11 cellular contexts compared by ENCODE assay signal in the genomic region with DNA sequence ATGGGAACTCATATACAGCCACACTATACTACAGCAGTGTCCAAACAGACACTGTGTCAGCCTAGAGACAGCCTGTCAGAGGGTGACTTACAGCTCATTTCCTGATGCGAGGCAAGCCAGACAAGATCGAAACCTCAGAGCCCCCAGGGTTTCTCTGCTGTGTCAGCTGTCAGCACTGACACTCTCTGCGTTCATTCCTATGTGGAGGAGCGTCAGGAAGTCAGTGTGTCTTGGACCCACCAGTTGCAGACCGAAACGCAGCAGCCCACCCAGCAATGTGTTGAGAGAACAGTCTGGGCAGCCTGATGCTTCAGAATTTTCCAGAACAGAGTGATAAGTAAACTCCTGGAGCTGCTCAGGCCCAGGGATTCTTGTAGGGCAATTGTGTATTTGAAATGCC. TPM values are rescaled to one million over a fixed set of nuclear protein-coding genes. Genes with fewer than 3 reads are reported as not detected.
DNase-seq lines count a peak whose midpoint lies in the region; ATAC-seq and TF ChIP-seq lines count a peak whose summit lies in the region.
"Had no signal": no experiment of that assay in that cellular context is flagged by ENCODE, and none has a peak within 500 bp of the region (broad histone marks: within the 10 kb centered on the region; RNA-seq: fewer than 3 reads in every experiment).

No MANE protein-coding gene starts in this region.

- CTCF ChIA-PET in activated CD4-positive, alpha-beta memory T cell treated with anti-CD3 and anti-CD28 coated beads, Interleukin-2, amount 10 ng/mL, durations not matched to agents 7 days and 5 days (lab: Charles Lee) = interaction anchor here (0.6 to 1.8 kb wide), 7 partner anchors 10 to 339 kb away, joined by 3 to 7 read pairs (median 4); a partner anchor contains a TSS

- no peaks in the 10 kb centered on the region for H3K36me3 ChIP-seq in CD4-positive, CD25-positive, alpha-beta regulatory T cell (ENCODE audit: control insufficient read depth, insufficient read depth, low read length)
- H3K36me3 ChIP-seq in mesodermal cell (ENCODE audit: control insufficient read depth, insufficient read depth, low read length) = no peaks in the 10 kb centered on the region
- H3K36me3 ChIP-seq in adrenal gland (replicated peaks in 1 of 2) = no peaks in the 10 kb centered on the region

- no peaks in the 10 kb centered on the region for H3K4me1 ChIP-seq in CD4-positive, CD25-positive, alpha-beta regulatory T cell (ENCODE audit: control insufficient read depth, insufficient read depth, low read length, poor library complexity, severe bottlenecking)
- peaks cover 13% of the 10 kb centered on the region for H3K4me1 ChIP-seq in mesodermal cell (ENCODE audit: control insufficient read depth, insufficient read depth, low read length, poor library complexity, severe bottlenecking)
- H3K4me1 ChIP-seq in adrenal gland (replicated peaks in 1 of 2) = no peaks in the 10 kb centered on the region

- no peaks in the 10 kb centered on the region for H3K27me3 ChIP-seq in CD4-positive, CD25-positive, alpha-beta regulatory T cell (ENCODE audit: control insufficient read depth, insufficient read depth, low read length)
- no peaks in the 10 kb centered on the region for H3K27me3 ChIP-seq in adrenal gland

- peaks cover 17% of the 10 kb centered on the region for H3K27me3 Mint-ChIP-seq in CD4-positive, CD25-positive, alpha-beta regulatory T cell
- peaks cover 8% of the 10 kb centered on the region for H3K27me3 Mint-ChIP-seq in activated CD4-positive, alpha-beta memory T cell treated with anti-CD3 and anti-CD28 coated beads, Interleukin-2, amount 10 ng/mL, durations not matched to agents 7 days and 5 days

- 65 to 67% methylated on average over 6 of the region's 6 CpGs for WGBS in mesodermal cell (ENCODE audit: insufficient coverage in 2 of 2), 2 experiments
- WGBS in adrenal gland, 4 donors = 18 to 32% (median 28%) methylated on average over 6 of the region's 6 CpGs

- peaks cover 7 to 9% (median 8%) of the 10 kb centered on the region in 4 donors for H3K4me1 Mint-ChIP-seq in CD4-positive, CD25-positive, alpha-beta regulatory T cell
- peaks cover 15% of the 10 kb centered on the region for H3K4me1 Mint-ChIP-seq in activated CD4-positive, alpha-beta memory T cell treated with anti-CD3 and anti-CD28 coated beads, Interleukin-2, amount 10 ng/mL, durations not matched to agents 7 days and 5 days

- peak in 1 of 3 donors; percentile 59 for DNase-seq in CD4-positive, CD25-positive, alpha-beta regulatory T cell
- peak; percentile 35 for DNase-seq in NCI-H2227 (lab: John Stamatoyannopoulos, UW; ENCODE audit: unreplicated experiment)
- peak; percentile 44 for DNase-seq in activated CD4-positive, alpha-beta memory T cell treated with anti-CD3 and anti-CD28 coated beads, Interleukin-2, amount 10 ng/mL, durations not matched to agents 7 days and 5 days
- no peak for DNase-seq in GM13976 (ENCODE audit: low spot score)
- DNase-seq in effector CD8-positive, alpha-beta T cell (lab: John Stamatoyannopoulos, UW) = no peak
- no peak for DNase-seq in adrenal gland
- no peak for DNase-seq in left ventricle myocardium superior
- DNase-seq: mucosa of descending colon, NCI-H446 treated with DMSO at 0.1 percent for 48 hours had no signal

- POLR2A ChIA-PET in activated CD4-positive, alpha-beta memory T cell treated with anti-CD3 and anti-CD28 coated beads, Interleukin-2, amount 10 ng/mL, durations not matched to agents 7 days and 5 days (lab: Charles Lee) = interaction anchor here (1.0 to 1.1 kb wide), 2 partner anchors 9 to 19 kb away, joined by 3 to 5 read pairs; no protein-coding TSS in a partner anchor

- peak; percentile 80 to 86 for ATAC-seq in CD4-positive, CD25-positive, alpha-beta regulatory T cell (ENCODE audit: low read depth in 2 of 2)
- ATAC-seq in left ventricle myocardium superior = no peak
- ATAC-seq: mucosa of descending colon had no signal

- TF ChIP-seq CTCF in GM13976 (IDR thresholded peaks at IDR 0.05; ENCODE audit: borderline replicate concordance, control extremely low read depth, extremely low read depth, insufficient read depth, missing control alignments) (no peak), adrenal gland (IDR thresholded peaks at IDR 0.05) (no peak)

- H3K4me3 ChIP-seq in CD4-positive, CD25-positive, alpha-beta regulatory T cell (ENCODE audit: low read depth, low read length) = no peak overlapping the region
- H3K4me3 ChIP-seq in mesodermal cell (ENCODE audit: extremely low read depth, insufficient read depth, low read length, poor library complexity, severe bottlenecking) (no peak overlapping the region), adrenal gland (no peak overlapping the region)
- H3K4me3 ChIP-seq: mucosa of descending colon had no signal

- peak overlapping the region in 1 of 4 donors; percentile 67 for H3K4me3 Mint-ChIP-seq in CD4-positive, CD25-positive, alpha-beta regulatory T cell
- peak overlapping the region; percentile 17 for H3K4me3 Mint-ChIP-seq in activated CD4-positive, alpha-beta memory T cell treated with anti-CD3 and anti-CD28 coated beads, Interleukin-2, amount 10 ng/mL, durations not matched to agents 7 days and 5 days

- H3K27ac Mint-ChIP-seq in CD4-positive, CD25-positive, alpha-beta regulatory T cell = peak overlapping the region in 2 of 3 donors; percentile 45 to 85
- H3K27ac Mint-ChIP-seq in activated CD4-positive, alpha-beta memory T cell treated with anti-CD3 and anti-CD28 coated beads, Interleukin-2, amount 10 ng/mL, durations not matched to agents 7 days and 5 days = peak overlapping the region; percentile 67

- H3K9me3 ChIP-seq in CD4-positive, CD25-positive, alpha-beta regulatory T cell (ENCODE audit: control insufficient read depth in 2 of 2, low read length in 2 of 2) = no peaks in the 10 kb centered on the region
- H3K9me3 ChIP-seq in mesodermal cell (ENCODE audit: control insufficient read depth, low read length) = no peaks in the 10 kb centered on the region
- no peaks in the 10 kb centered on the region for H3K9me3 ChIP-seq in adrenal gland (replicated peaks in 1 of 3)
- H3K9me3 ChIP-seq: mucosa of descending colon had no signal

- H3K27ac ChIP-seq in CD4-positive, CD25-positive, alpha-beta regulatory T cell (ENCODE audit: insufficient read depth, low read length, poor library complexity, severe bottlenecking) = no peak overlapping the region
- H3K27ac ChIP-seq in mesodermal cell (ENCODE audit: low read depth, low read length, severe bottlenecking) = peak overlapping the region; percentile 18
- no peak overlapping the region for H3K27ac ChIP-seq in adrenal gland

- TF ChIP-seq POLR2A in adrenal gland (IDR thresholded peaks at IDR 0.05) = no peak

- intact Hi-C loops in adrenal gland (cut with DNase I) = no loop called here
- intact Hi-C loops in left ventricle myocardium superior (cut with micrococcal nuclease) = no loop called here

- H3K36me3 Mint-ChIP-seq in CD4-positive, CD25-positive, alpha-beta regulatory T cell = no peaks in the 10 kb centered on the region
- H3K36me3 Mint-ChIP-seq in activated CD4-positive, alpha-beta memory T cell treated with anti-CD3 and anti-CD28 coated beads, Interleukin-2, amount 10 ng/mL, durations not matched to agents 7 days and 5 days (ENCODE audit: low read depth) = no peaks in the 10 kb centered on the region

- H3K9me3 Mint-ChIP-seq in CD4-positive, CD25-positive, alpha-beta regulatory T cell = no peaks in the 10 kb centered on the region
- H3K9me3 Mint-ChIP-seq in activated CD4-positive, alpha-beta memory T cell treated with anti-CD3 and anti-CD28 coated beads, Interleukin-2, amount 10 ng/mL, durations not matched to agents 7 days and 5 days = no peaks in the 10 kb centered on the region

- in situ Hi-C loops in GM13976 (cut with MboI; ENCODE audit: low sequenced_read_pairs, unreplicated experiment) = no loop called here

RNA-seq across cellular contexts. Expression of a gene that starts 20.6 kb away (rescaled TPM):
- total RNA-seq in CD4-positive, CD25-positive, alpha-beta regulatory T cell = 0.69 TPM
- polyA plus RNA-seq in CD4-positive, CD25-positive, alpha-beta regulatory T cell = under 1 TPM in 2 of 4 donors, not detected in 2; 0.05 to 0.16 TPM
- under 1 TPM; 0.15 to 0.70 TPM for total RNA-seq in activated CD4-positive, alpha-beta memory T cell treated with anti-CD3 and anti-CD28 coated beads, Interleukin-2, amount 10 ng/mL, durations not matched to agents 7 days and 5 days
- polyA plus RNA-seq in mesodermal cell (2013, experiment 1 of 2) = 5.3 TPM
- polyA plus RNA-seq in mesodermal cell (2013, experiment 2 of 2) = 3.9 TPM
- 10 to 100 TPM in 1 of 8 donors, 1 to 10 TPM in 5, under 1 TPM in 2; 0.72 to 17.6 (median 2.5) TPM for total RNA-seq in adrenal gland
- 1 to 10 TPM; 2.2 to 6.0 (median 5.9) TPM for polyA plus RNA-seq in adrenal gland
- 42.2 TPM for total RNA-seq in left ventricle myocardium superior

RNA-seq across cellular contexts. Expression of a gene that starts 29.0 kb away (rescaled TPM):
- not detected for total RNA-seq in CD4-positive, CD25-positive, alpha-beta regulatory T cell
- polyA plus RNA-seq in CD4-positive, CD25-positive, alpha-beta regulatory T cell = not detected
- not detected for total RNA-seq in activated CD4-positive, alpha-beta memory T cell treated with anti-CD3 and anti-CD28 coated beads, Interleukin-2, amount 10 ng/mL, durations not matched to agents 7 days and 5 days
- polyA plus RNA-seq in mesodermal cell (2013, experiment 1 of 2) = not detected
- not detected for polyA plus RNA-seq in mesodermal cell (2013, experiment 2 of 2)
- not detected for total RNA-seq in adrenal gland
- polyA plus RNA-seq in adrenal gland = not detected
- total RNA-seq in left ventricle myocardium superior = not detected
- total RNA-seq: mucosa of descending colon, skeletal muscle tissue had no signal

Comparison
In these comparisons a context has a peak if more than half of its experiments do, and no peak if none do; other contexts are left out.
1. DNase-seq: peak in NCI-H2227 (single experiment) and activated CD4-positive, alpha-beta memory T cell treated with anti-CD3 and anti-CD28 coated beads, Interleukin-2, amount 10 ng/mL, durations not matched to agents 7 days and 5 days (single experiment); none in GM13976 (single experiment), effector CD8-positive, alpha-beta T cell (single experiment), adrenal gland (0 of 7) and left ventricle myocardium superior (single experiment).